ENCODE assay signal across 1 cellular context in genomic region chr6:26312501-26313390, GRCh38.
TF ChIP-seq lines count a peak whose summit lies in the region.

No MANE protein-coding gene starts in this region.

TF ChIP-seq in K562, 482 proteins besides CTCF, POLR2A, EP300 and RAD21 (continued from another document and continues in another):
- TF ChIP-seq HOMEZ (CRISPR knock-in tag; IDR thresholded peaks at IDR 0.05) (no peak), RBBP5 (IDR thresholded peaks at IDR 0.05; ENCODE audit: borderline replicate concordance, insufficient read depth, low read length, poor library complexity, severe bottlenecking) (peak; percentile 78), ZHX1 (conservative IDR thresholded peaks at IDR 0.05; ENCODE audit: low read length) (no peak), E2F8 (IDR thresholded peaks at IDR 0.05; ENCODE audit: low read depth, partially characterized antibody) (no peak), CHD4 (IDR thresholded peaks at IDR 0.05; ENCODE audit: insufficient read depth, insufficient replicate concordance, low read depth, low read length, poor library complexity, severe bottlenecking) (no peak), TCF7 (IDR thresholded peaks at IDR 0.05; ENCODE audit: borderline replicate concordance) (peak; percentile 60; the same call in 1 of the 2 replicates), PHTF2 (CRISPR knock-in tag; IDR thresholded peaks at IDR 0.05) (no peak), ARID3B (CRISPR knock-in tag; IDR thresholded peaks at IDR 0.05; ENCODE audit: borderline replicate concordance) (0 out of 2 replicates have a peak, but pooled peaks have one; percentile 20), ZNF274 (IDR thresholded peaks at IDR 0.05; ENCODE audit: borderline replicate concordance, low read depth, low read length) (peak; percentile 73; the same call in 1 of the 2 replicates), SUPT5H (IDR thresholded peaks at IDR 0.05) (no peak), CHD2 (IDR thresholded peaks at IDR 0.05; ENCODE audit: low read depth, low read length) (peak; percentile 41; the same call in 1 of the 2 replicates), EWSR1 (IDR thresholded peaks at IDR 0.05; ENCODE audit: borderline replicate concordance, low read depth, partially characterized antibody) (no peak), ZMIZ1 (IDR thresholded peaks at IDR 0.05; ENCODE audit: low read depth in 2 of 2, low read length in 2 of 2) (no peak), RBFOX2 (IDR thresholded peaks at IDR 0.05; ENCODE audit: low read depth, low read length) (peak; percentile 48), NFE2 (IDR thresholded peaks at IDR 0.05; ENCODE audit: low read depth) (0 out of 2 replicates have a peak, but pooled peaks have one; percentile 28), HCFC1 (IDR thresholded peaks at IDR 0.05; ENCODE audit: low read depth, low read length) (no peak), THRB (CRISPR knock-in tag; conservative IDR thresholded peaks at IDR 0.05) (peak; percentile 47; the same call in 1 of the 2 replicates), TBL1XR1 (IDR thresholded peaks at IDR 0.05; ENCODE audit: low read length in 2 of 2) (peak in 1 of 2 experiments; percentile 99; a peak in 2 of 4 replicates), ZNF253 (CRISPR knock-in tag; conservative IDR thresholded peaks at IDR 0.05) (no peak), UBTF (IDR thresholded peaks at IDR 0.05; ENCODE audit: borderline replicate concordance in 1 of 2, low read depth in 2 of 2, low read length in 2 of 2) (peak in 1 of 2 experiments; percentile 32; a peak in 1 of 4 replicates), RCOR1 (IDR thresholded peaks at IDR 0.05; ENCODE audit: borderline replicate concordance in 1 of 2, low read depth in 2 of 2, low read length in 2 of 2) (peak in 1 of 2 experiments; percentile 74; a peak in 2 of 4 replicates), TGIF2 (CRISPR knock-in tag; IDR thresholded peaks at IDR 0.05) (peak; percentile 41; the same call in 1 of the 2 replicates), KLF13 (tag; IDR thresholded peaks at IDR 0.05; ENCODE audit: borderline replicate concordance, low read depth) (peak; percentile 95), THAP12 (CRISPR knock-in tag; IDR thresholded peaks at IDR 0.05) (no peak), MAFK (IDR thresholded peaks at IDR 0.05; ENCODE audit: low read length) (peak; percentile 45; the same call in 1 of the 2 replicates), ZNF175 (CRISPR knock-in tag; IDR thresholded peaks at IDR 0.05; ENCODE audit: low read depth) (0 out of 2 replicates have a peak, but pooled peaks have one; percentile 39), ZNF431 (CRISPR knock-in tag; IDR thresholded peaks at IDR 0.05) (no peak; the same call in 1 of the 2 replicates), ZBTB7A (IDR thresholded peaks at IDR 0.05; ENCODE audit: borderline replicate concordance, control insufficient read depth, low read depth, low read length) (peak; percentile 74), ZC3H4 (CRISPR knock-in tag; IDR thresholded peaks at IDR 0.05; ENCODE audit: borderline replicate concordance) (no peak), CTBP1 (IDR thresholded peaks at IDR 0.05; ENCODE audit: borderline replicate concordance) (0 out of 2 replicates have a peak, but pooled peaks have one; percentile 12), ZSCAN29 (IDR thresholded peaks at IDR 0.05) (peak; percentile 95), ATF7 (IDR thresholded peaks at IDR 0.05) (peak; percentile 74)
